9 cellular contexts compared by ENCODE assay signal in the genomic region with DNA sequence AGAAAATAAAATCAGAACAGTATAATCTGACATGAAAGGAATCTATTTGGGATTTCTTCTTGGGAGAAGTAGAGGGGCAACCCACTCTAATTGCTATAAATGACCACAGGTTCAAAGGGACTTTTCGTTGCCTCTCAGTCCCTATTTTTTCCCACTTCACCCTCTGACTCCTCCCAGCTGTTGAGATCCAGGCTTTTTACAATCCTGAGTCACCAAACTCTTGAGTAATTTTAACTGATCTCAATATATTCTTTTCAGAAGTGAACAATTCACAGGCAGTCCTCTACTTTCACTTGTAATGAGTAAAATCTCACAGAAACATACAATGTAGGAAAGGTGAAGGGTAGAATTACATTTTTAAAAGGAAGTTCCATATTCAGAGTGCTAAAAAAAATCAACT. TPM values are rescaled to one million over a fixed set of nuclear protein-coding genes. Genes with fewer than 3 reads are reported as not detected.
DNase-seq lines count a peak whose midpoint lies in the region; FAIRE-seq and TF ChIP-seq lines count a peak whose summit lies in the region.
"Had no signal": no experiment of that assay in that cellular context is flagged by ENCODE, and none has a peak within 500 bp of the region (broad histone marks: within the 10 kb centered on the region; RNA-seq: fewer than 3 reads in every experiment).

No MANE protein-coding gene starts in this region.

- no peak overlapping the region for H3K27ac ChIP-seq in WERI-Rb-1

- no peaks in the 10 kb centered on the region for H3K27me3 ChIP-seq in WERI-Rb-1 (ENCODE audit: insufficient read depth, low read depth, severe bottlenecking)

- H3K27me3 Mint-ChIP-seq in osteocyte (ENCODE audit: unreplicated experiment), result no peaks in the 10 kb centered on the region
- H3K27me3 Mint-ChIP-seq in activated T-helper 1 cell treated with anti-CD3 and anti-CD28 coated beads, Interleukin-12 subunit alpha, Interleukin-12 subunit beta, Interleukin-2, Interleukin-4 antibody, amounts not matched to agents 30 ng/mL and 10 ng/mL and 1 ng/mL, durations not matched to agents 14 hours and 24 hours and 36 hours (ENCODE audit: insufficient read depth), result no peaks in the 10 kb centered on the region

- H3K36me3 Mint-ChIP-seq in osteocyte (ENCODE audit: unreplicated experiment), result no peaks in the 10 kb centered on the region
- peaks cover 31% of the 10 kb centered on the region for H3K36me3 Mint-ChIP-seq in activated T-helper 1 cell treated with anti-CD3 and anti-CD28 coated beads, Interleukin-12 subunit alpha, Interleukin-12 subunit beta, Interleukin-2, Interleukin-4 antibody, amounts not matched to agents 30 ng/mL and 10 ng/mL and 1 ng/mL, durations not matched to agents 14 hours and 24 hours and 36 hours (ENCODE audit: low read depth)

- intact Hi-C loops in activated T-helper 1 cell treated with anti-CD3 and anti-CD28 coated beads, Interleukin-12 subunit alpha, Interleukin-12 subunit beta, Interleukin-2, Interleukin-4 antibody, amounts not matched to agents 30 ng/mL and 10 ng/mL and 1 ng/mL, durations not matched to agents 14 hours and 24 hours and 36 hours (cut with micrococcal nuclease), result loop anchor here (5.0 to 10.0 kb wide), 2 partner anchors 318 to 616 kb away; no protein-coding TSS in a partner anchor

- DNase-seq in AG08395 (ENCODE audit: low spot score), result peak; percentile 72
- DNase-seq in MV-4-11 (lab: John Stamatoyannopoulos, UW), result peak; percentile 30
- DNase-seq in epithelial cell of proximal tubule (ENCODE audit: low read depth), result no peak
- no peak for DNase-seq in osteocyte (ENCODE audit: extremely low spot score, unreplicated experiment)
- DNase-seq in WERI-Rb-1, result no peak
- DNase-seq in GM19239 (ENCODE audit: insufficient read length, low spot score), result no peak
- no peak for DNase-seq in activated T-helper 1 cell treated with anti-CD3 and anti-CD28 coated beads, Interleukin-12 subunit alpha, Interleukin-12 subunit beta, Interleukin-2, Interleukin-4 antibody, amounts not matched to agents 30 ng/mL and 10 ng/mL and 1 ng/mL, durations not matched to agents 14 hours and 24 hours and 36 hours (ENCODE audit: low spot score)
- no peak for DNase-seq in NCI-H2029 (lab: John Stamatoyannopoulos, UW)

- peaks cover 29% of the 10 kb centered on the region for H3K4me1 Mint-ChIP-seq in osteocyte (ENCODE audit: unreplicated experiment)
- peaks cover 12% of the 10 kb centered on the region for H3K4me1 Mint-ChIP-seq in activated T-helper 1 cell treated with anti-CD3 and anti-CD28 coated beads, Interleukin-12 subunit alpha, Interleukin-12 subunit beta, Interleukin-2, Interleukin-4 antibody, amounts not matched to agents 30 ng/mL and 10 ng/mL and 1 ng/mL, durations not matched to agents 14 hours and 24 hours and 36 hours (ENCODE audit: low read depth)

- H3K4me3 Mint-ChIP-seq in osteocyte (ENCODE audit: unreplicated experiment), result no peak overlapping the region
- H3K4me3 Mint-ChIP-seq in activated T-helper 1 cell treated with anti-CD3 and anti-CD28 coated beads, Interleukin-12 subunit alpha, Interleukin-12 subunit beta, Interleukin-2, Interleukin-4 antibody, amounts not matched to agents 30 ng/mL and 10 ng/mL and 1 ng/mL, durations not matched to agents 14 hours and 24 hours and 36 hours, result no peak overlapping the region

- H3K27ac Mint-ChIP-seq in osteocyte (ENCODE audit: unreplicated experiment), result peak overlapping the region; percentile 46
- H3K27ac Mint-ChIP-seq in activated T-helper 1 cell treated with anti-CD3 and anti-CD28 coated beads, Interleukin-12 subunit alpha, Interleukin-12 subunit beta, Interleukin-2, Interleukin-4 antibody, amounts not matched to agents 30 ng/mL and 10 ng/mL and 1 ng/mL, durations not matched to agents 14 hours and 24 hours and 36 hours, result no peak overlapping the region
- H3K27ac Mint-ChIP-seq: progenitor cell of endocrine pancreas had no signal

- FAIRE-seq in GM19239 (lab: Jason Lieb, UNC), result no peak

- no peaks in the 10 kb centered on the region for H3K9me3 ChIP-seq in WERI-Rb-1 (ENCODE audit: severe bottlenecking)

- H3K36me3 ChIP-seq in WERI-Rb-1, result no peaks in the 10 kb centered on the region

- peak overlapping the region; percentile 8 for H3K4me3 ChIP-seq in epithelial cell of proximal tubule (ENCODE audit: low read depth, low read length)
- H3K4me3 ChIP-seq in WERI-Rb-1 (ENCODE audit: low read depth, low read length), result no peak overlapping the region

- no peak for TF ChIP-seq CTCF in epithelial cell of proximal tubule (conservative IDR thresholded peaks at IDR 0.05; ENCODE audit: low read depth, low read length)
- TF ChIP-seq CTCF in osteocyte (IDR thresholded peaks at IDR 0.05), result no peak
- no peak for TF ChIP-seq CTCF in WERI-Rb-1 (IDR thresholded peaks at IDR 0.05; ENCODE audit: low read depth, low read length)

- H3K9me3 Mint-ChIP-seq in osteocyte (ENCODE audit: unreplicated experiment), result no peaks in the 10 kb centered on the region
- no peaks in the 10 kb centered on the region for H3K9me3 Mint-ChIP-seq in activated T-helper 1 cell treated with anti-CD3 and anti-CD28 coated beads, Interleukin-12 subunit alpha, Interleukin-12 subunit beta, Interleukin-2, Interleukin-4 antibody, amounts not matched to agents 30 ng/mL and 10 ng/mL and 1 ng/mL, durations not matched to agents 14 hours and 24 hours and 36 hours

RNA-seq across cellular contexts. Expression of a gene that starts 44.6 kb away (rescaled TPM):
- total RNA-seq in epithelial cell of proximal tubule (2.5 and 2.7 TPM in 2 replicates), osteocyte (7.7 TPM in 2 replicates)
- total RNA-seq in activated T-helper 1 cell treated with anti-CD3 and anti-CD28 coated beads, Interleukin-12 subunit alpha, Interleukin-12 subunit beta, Interleukin-2, Interleukin-4 antibody, amounts not matched to agents 30 ng/mL and 10 ng/mL and 1 ng/mL, durations not matched to agents 14 hours and 24 hours and 36 hours, result 20.6 and 21.8 TPM in 2 replicates

Comparison
In these comparisons a context has a peak if more than half of its experiments do, and no peak if none do; other contexts are left out.
1. DNase-seq: peak in AG08395 (single experiment) and MV-4-11 (single experiment); none in epithelial cell of proximal tubule (single experiment), osteocyte (single experiment), WERI-Rb-1 (single experiment), GM19239 (single experiment), activated T-helper 1 cell treated with anti-CD3 and anti-CD28 coated beads, Interleukin-12 subunit alpha, Interleukin-12 subunit beta, Interleukin-2, Interleukin-4 antibody, amounts not matched to agents 30 ng/mL and 10 ng/mL and 1 ng/mL, durations not matched to agents 14 hours and 24 hours and 36 hours (single experiment) and NCI-H2029 (single experiment).